ENCODE assay signal across 9 cellular contexts in genomic region chr11:75380716-75381420, GRCh38. TPM values are rescaled to one million over a fixed set of nuclear protein-coding genes. Genes with fewer than 3 reads are reported as not detected.
DNase-seq lines count a peak whose midpoint lies in the region; ATAC-seq and TF ChIP-seq lines count a peak whose summit lies in the region.
"Had no signal": no experiment of that assay in that cellular context is flagged by ENCODE, and none has a peak within 500 bp of the region (broad histone marks: within the 10 kb centered on the region; RNA-seq: fewer than 3 reads in every experiment).

No MANE protein-coding gene starts in this region.

- ATAC-seq in right cardiac atrium: peak; percentile 77 to 80

- peak; percentile 12 for DNase-seq in NCI-H2029 (lab: John Stamatoyannopoulos, UW)
- DNase-seq in NCI-H2029 treated with DMSO at 0.1 percent for 48 hours (lab: John Stamatoyannopoulos, UW): no peak
- peak; percentile 45 for DNase-seq in SK-N-DZ (ENCODE audit: low spot score)
- peak; percentile 38 to 68 (median 68) for DNase-seq in right cardiac atrium
- peak; percentile 53 for DNase-seq in renal cortical epithelial cell (ENCODE audit: low read depth)
- no peak for DNase-seq in HEK293T (ENCODE audit: extremely low spot score)
- DNase-seq in GM13977 (ENCODE audit: low spot score): no peak
- DNase-seq in COLO668 (lab: John Stamatoyannopoulos, UW; ENCODE audit: unreplicated experiment): no peak
- DNase-seq: 8988T had no signal

- no peaks in the 10 kb centered on the region for H3K4me1 ChIP-seq in right cardiac atrium (ENCODE audit: control insufficient read depth, insufficient read depth, low read length)

- in situ Hi-C loops in GM13977 (cut with MboI; ENCODE audit: low pct_unique_long_range_greater_than_20kb, low sequenced_read_pairs, unreplicated experiment): no loop called here

- no peaks in the 10 kb centered on the region for H3K9me3 ChIP-seq in right cardiac atrium (ENCODE audit: control insufficient read depth, low read length)

- CTCF ChIA-PET in HEK293T (lab: Yijun Ruan, JAX): interaction anchor here (0.6 to 1.2 kb wide), 2 partner anchors 101 to 571 kb away, joined by 3 to 4 read pairs; no protein-coding TSS in a partner anchor

- intact Hi-C loops in right cardiac atrium (cut with DNase I): loop anchor here in 1 of 4 donors (5.0 kb wide), 2 partner anchors 54 to 99 kb away; no protein-coding TSS in a partner anchor

- WGBS in right cardiac atrium: 74% methylated on average over 7 of the region's 7 CpGs

- POLR2A ChIA-PET in HEK293T (lab: Yijun Ruan, JAX): interaction anchor here (0.9 kb wide), 1 partner anchor 606 kb away, joined by 3 read pairs; no protein-coding TSS in a partner anchor

- no peak overlapping the region for H3K27ac ChIP-seq in right cardiac atrium (ENCODE audit: low read length)

- no peak overlapping the region for H3K4me3 ChIP-seq in right cardiac atrium (ENCODE audit: low read length)

- no peak for TF ChIP-seq CTCF in GM13977 (IDR thresholded peaks at IDR 0.05; ENCODE audit: extremely low read depth, insufficient read depth, missing control alignments)

- no peaks in the 10 kb centered on the region for H3K27me3 ChIP-seq in right cardiac atrium (ENCODE audit: control insufficient read depth, insufficient read depth)

TF ChIP-seq in HEK293T, 16 proteins besides CTCF, POLR2A, EP300 and RAD21:
- TF ChIP-seq NFRKB (IDR thresholded peaks at IDR 0.05) (no peak), SP1 (IDR thresholded peaks at IDR 0.05) (no peak), L3MBTL2 (conservative IDR thresholded peaks at IDR 0.05) (no peak), FOXA1 (IDR thresholded peaks at IDR 0.05) (no peak), ARNT (IDR thresholded peaks at IDR 0.05) (no peak), BHLHE40 (IDR thresholded peaks at IDR 0.05; ENCODE audit: borderline replicate concordance) (no peak), FOXM1 (IDR thresholded peaks at IDR 0.05; ENCODE audit: borderline replicate concordance) (no peak), CTBP1 (IDR thresholded peaks at IDR 0.05; ENCODE audit: borderline replicate concordance) (no peak), LEF1 (IDR thresholded peaks at IDR 0.05; ENCODE audit: borderline replicate concordance) (no peak), HDGF (IDR thresholded peaks at IDR 0.05; ENCODE audit: borderline replicate concordance) (no peak), ZNF384 (IDR thresholded peaks at IDR 0.05) (no peak), TARDBP (IDR thresholded peaks at IDR 0.05) (no peak), FOXK2 (IDR thresholded peaks at IDR 0.05) (no peak), ELF4 (IDR thresholded peaks at IDR 0.05) (no peak)
TF ChIP-seq in HEK293T: peak in this region for 0.

RNA-seq across cellular contexts. Expression of gene RPS3, which starts 18.4 kb away (rescaled TPM):
- polyA plus RNA-seq in SK-N-DZ (2014; cell fraction: cytosol; rRNA removed): 3,197 and 3,352 TPM in 2 replicates
- 1,069 and 1,858 TPM in 2 replicates for polyA plus RNA-seq in SK-N-DZ (2014; cell fraction: nucleus; rRNA removed)
- total RNA-seq in right cardiac atrium: 1,000 to 10,000 TPM; 1,039 to 1,263 (median 1,178) TPM
- polyA plus RNA-seq in right cardiac atrium: 1,021 TPM
- total RNA-seq in renal cortical epithelial cell: 1,041 and 1,094 TPM in 2 replicates

RNA-seq across cellular contexts. Expression of gene ARRB1, which starts 29.4 kb away (rescaled TPM):
- polyA plus RNA-seq in SK-N-DZ (2014; cell fraction: cytosol; rRNA removed): 17.8 and 29.7 TPM in 2 replicates
- polyA plus RNA-seq in SK-N-DZ (2014; cell fraction: nucleus; rRNA removed): 11.8 and 30.2 TPM in 2 replicates
- total RNA-seq in right cardiac atrium: 10 to 100 TPM; 24.8 to 32.5 (median 27.4) TPM
- 12.1 TPM for polyA plus RNA-seq in right cardiac atrium
- total RNA-seq in renal cortical epithelial cell: 3.6 and 6.7 TPM in 2 replicates

RNA-seq across cellular contexts. Expression of gene KLHL35, which starts 52.1 kb away (rescaled TPM):
- 4.6 and 5.5 TPM in 2 replicates for polyA plus RNA-seq in SK-N-DZ (2014; cell fraction: cytosol; rRNA removed)
- polyA plus RNA-seq in SK-N-DZ (2014; cell fraction: nucleus; rRNA removed): 5.4 and 10.8 TPM in 2 replicates
- 1 to 10 TPM in 1 of 4 donors, under 1 TPM in 3; 0.46 to 1.5 (median 0.67) TPM for total RNA-seq in right cardiac atrium
- 0.66 TPM for polyA plus RNA-seq in right cardiac atrium
- 0.70 and 3.1 TPM in 2 replicates for total RNA-seq in renal cortical epithelial cell

Comparison
In these comparisons a context has a peak if more than half of its experiments do, and no peak if none do; other contexts are left out.
1. DNase-seq: peak in NCI-H2029 (single experiment), SK-N-DZ (single experiment), right cardiac atrium (3 of 3) and renal cortical epithelial cell (single experiment); none in NCI-H2029 treated with DMSO at 0.1 percent for 48 hours (single experiment), HEK293T (single experiment), GM13977 (single experiment) and COLO668 (single experiment).